ENCODE assay signal across 14 cellular contexts in the genomic region with DNA sequence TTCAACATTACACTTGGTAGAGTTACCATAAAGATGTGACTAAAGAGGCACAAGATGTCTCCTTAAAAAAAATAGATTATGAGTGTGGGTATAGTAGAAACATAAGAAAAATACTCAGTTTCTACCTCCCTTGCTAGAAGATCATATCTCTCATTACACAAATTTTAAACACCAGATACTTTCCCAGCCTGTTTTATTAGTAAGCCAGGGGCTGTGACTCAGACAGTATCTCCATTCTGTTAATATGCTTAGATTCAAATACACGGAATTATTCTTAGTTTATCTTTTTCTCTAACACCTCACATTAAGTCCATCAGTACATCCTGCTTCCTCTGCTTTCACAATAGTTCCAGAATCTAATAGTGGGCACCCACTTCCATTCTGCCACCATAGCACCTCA.
A peak's percentile ranks its signal among the peaks of the same experiment; 100 is the strongest.
DNase-seq lines count a peak whose midpoint lies in the region; TF ChIP-seq lines count a peak whose summit lies in the region.
"Had no signal": no experiment of that assay in that cellular context is flagged by ENCODE, and none has a peak within 500 bp of the region (broad histone marks: within the 10 kb centered on the region; RNA-seq: fewer than 3 reads in every experiment).

No MANE protein-coding gene starts in this region.

- no peak overlapping the region for H3K4me3 ChIP-seq in GM23248
- H3K4me3 ChIP-seq: BLaER1 had no signal

- no peaks in the 10 kb centered on the region for H3K9me2 ChIP-seq in GM23248 (ENCODE audit: insufficient read depth)

- no peaks in the 10 kb centered on the region for H3K79me2 ChIP-seq in GM23248 (ENCODE audit: insufficient read depth)

- no peak overlapping the region for H2AFZ ChIP-seq in GM23248

- 54 to 79% methylated on average over 1 of the region's 1 CpG for WGBS in GM23248 (ENCODE audit: low coverage in 1 of 2, low lambda C conversion rate in 2 of 2, missing lambda C conversion rate in 2 of 2), 2 experiments

- H3K9ac ChIP-seq in GM23248: no peak overlapping the region
- H3K9ac ChIP-seq: BLaER1 had no signal

- H4K20me1 ChIP-seq in GM23248 (ENCODE audit: insufficient read depth): no peaks in the 10 kb centered on the region
- H4K20me1 ChIP-seq: BLaER1 had no signal

- H3K4me1 ChIP-seq in GM23248 (ENCODE audit: insufficient read depth): peaks cover 18% of the 10 kb centered on the region
- H3K4me1 ChIP-seq: BLaER1 had no signal

- no peak for TF ChIP-seq CTCF in GM20000 (IDR thresholded peaks at IDR 0.05; ENCODE audit: extremely low read depth, missing control alignments)

- no peak overlapping the region for H3K4me2 ChIP-seq in GM23248 (ENCODE audit: unreplicated experiment)
- H3K4me2 ChIP-seq: BLaER1 had no signal

- no peaks in the 10 kb centered on the region for H3K27me3 ChIP-seq in GM23248 (replicated peaks; ENCODE audit: insufficient read depth)
- H3K27me3 ChIP-seq: BLaER1 had no signal

- H3F3A ChIP-seq in GM23248 (ENCODE audit: insufficient read depth): no peaks in the 10 kb centered on the region

- in situ Hi-C loops in GM23248 (cut with MboI): no loop called here

- H3K36me3 ChIP-seq in GM23248 (ENCODE audit: low read depth): no peaks in the 10 kb centered on the region
- H3K36me3 ChIP-seq: BLaER1 had no signal

- no peak overlapping the region for H3K27ac ChIP-seq in GM23248
- H3K27ac ChIP-seq: BLaER1 had no signal

- DNase-seq in EH (ENCODE audit: low read depth) (peak; percentile 65), GM23248 (peak; percentile 26), M059J (ENCODE audit: low read depth) (peak; percentile 30), iris pigment epithelial cell (ENCODE audit: low read depth) (peak; percentile 29), RKO (ENCODE audit: low spot score) (no peak), mucosa of gallbladder (ENCODE audit: low spot score) (no peak), GM20000 (ENCODE audit: low spot score) (no peak)
- DNase-seq: 8988T; CD4-positive, alpha-beta memory T cell; DMS153; DMS79; GOT3; H7 had no signal

- H3K9me3 ChIP-seq in GM23248 (ENCODE audit: low read depth): no peaks in the 10 kb centered on the region
- H3K9me3 ChIP-seq: BLaER1 had no signal

Comparison
In these comparisons a context has a peak if more than half of its experiments do, and no peak if none do; other contexts are left out.
1. DNase-seq: peak in EH (single experiment), GM23248 (single experiment), M059J (single experiment) and iris pigment epithelial cell (single experiment); none in RKO (single experiment), mucosa of gallbladder (single experiment) and GM20000 (single experiment).